Comparison of ENCODE assay signal across 8 cellular contexts in the genomic region with DNA sequence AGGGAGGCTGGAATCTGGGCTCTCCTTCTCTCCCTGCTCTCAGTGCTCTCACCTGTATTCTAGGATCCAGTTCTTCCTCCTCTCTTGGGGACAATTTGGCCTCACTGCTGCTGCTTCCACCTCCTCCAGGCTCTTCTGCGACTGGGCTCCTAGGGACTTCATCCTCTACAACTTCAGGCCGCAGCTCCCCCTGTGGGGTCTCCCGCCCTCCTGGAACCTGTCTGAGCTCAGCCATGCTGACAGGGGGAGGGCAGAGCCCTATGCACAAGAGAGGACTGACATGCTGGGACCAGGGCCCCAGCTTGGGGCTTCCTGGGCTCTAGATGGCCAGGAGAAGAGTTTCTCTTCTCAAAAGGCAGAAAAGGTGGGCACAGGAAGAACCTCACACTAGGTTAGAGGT. TPM values are rescaled to one million over a fixed set of nuclear protein-coding genes. Genes with fewer than 3 reads are reported as not detected.
DNase-seq lines count a peak whose midpoint lies in the region; ATAC-seq, FAIRE-seq and TF ChIP-seq lines count a peak whose summit lies in the region.

No MANE protein-coding gene starts in this region.

- no peaks in the 10 kb centered on the region for H3K9me3 ChIP-seq in BE2C
- H3K9me3 ChIP-seq in MG63 = no peaks in the 10 kb centered on the region

- no peaks in the 10 kb centered on the region for H3K36me3 Mint-ChIP-seq in natural killer cell

- ATAC-seq in natural killer cell (no peak), GM18873 (IDR thresholded peaks at IDR 0.05; ENCODE audit: low FRiP score, unreplicated experiment) (no peak), GM18498 (IDR thresholded peaks at IDR 0.05; ENCODE audit: unreplicated experiment) (no peak)

- peak overlapping the region; percentile 96 for H3K4me3 Mint-ChIP-seq in natural killer cell

- H3K27me3 ChIP-seq in BE2C (no peaks in the 10 kb centered on the region), MG63 (no peaks in the 10 kb centered on the region), dorsolateral prefrontal cortex (no peaks in the 10 kb centered on the region)

- no peaks in the 10 kb centered on the region for H3K9me3 Mint-ChIP-seq in natural killer cell

- peak overlapping the region in 13 of 59 donors; percentile 12 to 98 (median 95) for H3K27ac ChIP-seq in dorsolateral prefrontal cortex

- intact Hi-C loops in dorsolateral prefrontal cortex (cut with DNase I) (no loop called here), natural killer cell (cut with micrococcal nuclease) (no loop called here)

- H3K4me1 Mint-ChIP-seq in natural killer cell = peaks cover 56 to 68% of the 10 kb centered on the region in 2 donors

- no peaks in the 10 kb centered on the region; the same call in 1 of the 2 replicates for H3K4me1 ChIP-seq in BE2C

- peak overlapping the region; percentile 96 for H3K27ac Mint-ChIP-seq in natural killer cell

- no peak for FAIRE-seq in frontal cortex (lab: Jason Lieb, UNC)

- H3K27me3 Mint-ChIP-seq in natural killer cell (ENCODE audit: low read depth in 2 of 2) = no peaks in the 10 kb centered on the region

- H3K4me3 ChIP-seq in BE2C (ENCODE audit: low read depth, low read length) (peak overlapping the region; percentile 68), MG63 (peak overlapping the region; percentile 87), dorsolateral prefrontal cortex (peak overlapping the region; percentile 63 to 98 (median 84))

- DNase-seq in BE2C (no peak), MG63 (no peak), dorsolateral prefrontal cortex (no peak), natural killer cell (no peak), cortex of kidney (lab: John Stamatoyannopoulos, UW) (no peak), frontal cortex (ENCODE audit: low spot score in 2 of 2) (no peak)

- H3K36me3 ChIP-seq in BE2C (peaks cover 31% of the 10 kb centered on the region), MG63 (peaks cover 42% of the 10 kb centered on the region)

- TF ChIP-seq CTCF in BE2C (IDR thresholded peaks at IDR 0.05; ENCODE audit: low read depth, low read length) (no peak), dorsolateral prefrontal cortex (IDR thresholded peaks at IDR 0.05 in 54 of 56, conservative IDR thresholded peaks at IDR 0.05 in 2 of 56; ENCODE audit: low read depth in 1 of 56, partially characterized antibody in 56 of 56) (no peak), natural killer cell (IDR thresholded peaks at IDR 0.05) (no peak)

RNA-seq across cellular contexts. Expression of a gene that starts 1.0 kb away (rescaled TPM):
- polyA plus RNA-seq in BE2C (2012; ENCODE audit: insufficient read depth, insufficient read length, low read depth) = 76.4 TPM
- total RNA-seq in MG63 (2014; rRNA removed; shearing (Covaris generic); ENCODE audit: low replicate concordance) = 15.8 and 30.0 TPM in 2 replicates
- total RNA-seq in dorsolateral prefrontal cortex = 10 to 100 TPM; 24.9 to 51.7 (median 37.5) TPM
- total RNA-seq in natural killer cell = 10 to 100 TPM; 19.0 to 27.5 (median 22.9) TPM
- total RNA-seq in frontal cortex = 31.4 TPM

RNA-seq across cellular contexts. Expression of a gene that starts 13.3 kb away (rescaled TPM):
- polyA plus RNA-seq in BE2C (2012; ENCODE audit: insufficient read depth, insufficient read length, low read depth) = 26.8 TPM
- 16.4 and 22.2 TPM in 2 replicates for total RNA-seq in MG63 (2014; rRNA removed; shearing (Covaris generic); ENCODE audit: low replicate concordance)
- total RNA-seq in dorsolateral prefrontal cortex = 10 to 100 TPM; 15.9 to 43.0 (median 23.4) TPM
- total RNA-seq in natural killer cell = 10 to 100 TPM; 29.0 to 41.8 (median 38.7) TPM
- 14.7 TPM for total RNA-seq in frontal cortex

RNA-seq across cellular contexts. Expression of a gene that starts 34.2 kb away (rescaled TPM):
- polyA plus RNA-seq in BE2C (2012; ENCODE audit: insufficient read depth, insufficient read length, low read depth) = 68.6 TPM
- total RNA-seq in MG63 (2014; rRNA removed; shearing (Covaris generic); ENCODE audit: low replicate concordance) = 14.3 and 14.7 TPM in 2 replicates
- total RNA-seq in dorsolateral prefrontal cortex (100 to 1,000 TPM in 5 of 120 experiments, 10 to 100 TPM in 115; 27.9 to 117 (median 68.8) TPM), natural killer cell (10 to 100 TPM; 50.4 to 58.7 (median 52.3) TPM), frontal cortex (19.6 TPM)
